ENCODE assay signal across 9 cellular contexts in genomic region chr6:26224940-26225847, GRCh38.
DNase-seq lines count a peak whose midpoint lies in the region; ATAC-seq and TF ChIP-seq lines count a peak whose summit lies in the region.
"Had no signal": no experiment of that assay in that cellular context is flagged by ENCODE, and none has a peak within 500 bp of the region (broad histone marks: within the 10 kb centered on the region; RNA-seq: fewer than 3 reads in every experiment).

No MANE protein-coding gene starts in this region.

- no peak overlapping the region for H2AFZ ChIP-seq in OCI-LY1 (ENCODE audit: low read length)
- H2AFZ ChIP-seq in osteoblast (ENCODE audit: low read length): peak overlapping the region; percentile 87

- H3K4me3 ChIP-seq in CD4-positive, alpha-beta memory T cell (ENCODE audit: low read length in 2 of 2): peak overlapping the region; percentile 45 to 82
- H3K4me3 ChIP-seq in OCI-LY1 (ENCODE audit: low read depth, low read length, poor library complexity, severe bottlenecking) (no peak overlapping the region), osteoblast (ENCODE audit: insufficient read depth, low read length) (peak overlapping the region; percentile 71)

- ATAC-seq in HG02870 (IDR thresholded peaks at IDR 0.05; ENCODE audit: unreplicated experiment) (no peak), GM18517 (IDR thresholded peaks at IDR 0.05; ENCODE audit: unreplicated experiment) (no peak)

- no peaks in the 10 kb centered on the region for H3K79me2 ChIP-seq in OCI-LY1 (ENCODE audit: insufficient read depth, low read length)
- H3K79me2 ChIP-seq in osteoblast (ENCODE audit: insufficient read depth, low read length): peaks cover 2% of the 10 kb centered on the region

- no peak overlapping the region for H3K4me3 Mint-ChIP-seq in CD4-positive, alpha-beta memory T cell
- H3K4me3 Mint-ChIP-seq: activated naive CD4-positive, alpha-beta T cell treated with anti-CD3 and anti-CD28 coated beads, Interleukin-2, amount 50 U/mL, for 24 hours had no signal

- peak overlapping the region; percentile 69 for H3K27ac ChIP-seq in CD4-positive, alpha-beta memory T cell (ENCODE audit: low read depth, low read length)
- H3K27ac ChIP-seq in OCI-LY1 (ENCODE audit: low read depth, low read length, poor library complexity, severe bottlenecking): peak overlapping the region; percentile 18
- H3K27ac ChIP-seq in osteoblast (ENCODE audit: low read depth, low read length): peak overlapping the region; percentile 98

- H3K9me3 ChIP-seq in CD4-positive, alpha-beta memory T cell (ENCODE audit: control insufficient read depth in 1 of 2, low read length in 2 of 2): no peaks in the 10 kb centered on the region
- H3K9me3 ChIP-seq in OCI-LY1 (ENCODE audit: low read length) (peaks cover 4% of the 10 kb centered on the region; the same call in 1 of the 2 replicates), osteoblast (ENCODE audit: low read depth, low read length) (peaks cover 3% of the 10 kb centered on the region)

- H4K20me1 ChIP-seq in OCI-LY1 (ENCODE audit: insufficient read depth, low read length) (no peaks in the 10 kb centered on the region), osteoblast (ENCODE audit: insufficient read depth, low read length) (no peaks in the 10 kb centered on the region)

- no peak overlapping the region for H3K27ac Mint-ChIP-seq in CD4-positive, alpha-beta memory T cell
- H3K27ac Mint-ChIP-seq: activated naive CD4-positive, alpha-beta T cell treated with anti-CD3 and anti-CD28 coated beads, Interleukin-2, amount 50 U/mL, for 24 hours had no signal

- TF ChIP-seq CTCF in OCI-LY1 (IDR thresholded peaks at IDR 0.05; ENCODE audit: low read length): no peak
- TF ChIP-seq CTCF in osteoblast (IDR thresholded peaks at IDR 0.05; ENCODE audit: extremely low read depth, low read depth, low read length): no peak

- H3K4me1 ChIP-seq in CD4-positive, alpha-beta memory T cell (ENCODE audit: insufficient read depth, low read length): peaks cover 21% of the 10 kb centered on the region
- H3K4me1 ChIP-seq in OCI-LY1 (ENCODE audit: insufficient read depth, low read length, severe bottlenecking) (peaks cover 43% of the 10 kb centered on the region), osteoblast (ENCODE audit: insufficient read depth, low read length) (peaks cover 3% of the 10 kb centered on the region)

- peaks cover 0 to 2% of the 10 kb centered on the region in 2 donors for H3K36me3 Mint-ChIP-seq in CD4-positive, alpha-beta memory T cell
- H3K36me3 Mint-ChIP-seq: activated naive CD4-positive, alpha-beta T cell treated with anti-CD3 and anti-CD28 coated beads, Interleukin-2, amount 50 U/mL, for 24 hours had no signal

- H3K9me3 Mint-ChIP-seq in CD4-positive, alpha-beta memory T cell: peaks cover 0 to 2% (median 0%) of the 10 kb centered on the region in 8 donors
- H3K9me3 Mint-ChIP-seq: activated naive CD4-positive, alpha-beta T cell treated with anti-CD3 and anti-CD28 coated beads, Interleukin-2, amount 50 U/mL, for 24 hours had no signal

- H3K36me3 ChIP-seq in CD4-positive, alpha-beta memory T cell (ENCODE audit: insufficient read depth, low read length): no peaks in the 10 kb centered on the region
- H3K36me3 ChIP-seq in OCI-LY1 (ENCODE audit: insufficient read depth, low read length) (no peaks in the 10 kb centered on the region), osteoblast (ENCODE audit: insufficient read depth, low read length) (no peaks in the 10 kb centered on the region)

- no peak overlapping the region for H3K4me2 ChIP-seq in OCI-LY1 (ENCODE audit: low read length)
- peak overlapping the region; percentile 86 for H3K4me2 ChIP-seq in osteoblast (ENCODE audit: insufficient read depth, low read length)

- no peaks in the 10 kb centered on the region for H3F3A ChIP-seq in OCI-LY1 (ENCODE audit: insufficient read depth, low read length)

- no peaks in the 10 kb centered on the region for H3K27me3 Mint-ChIP-seq in CD4-positive, alpha-beta memory T cell
- H3K27me3 Mint-ChIP-seq: activated naive CD4-positive, alpha-beta T cell treated with anti-CD3 and anti-CD28 coated beads, Interleukin-2, amount 50 U/mL, for 24 hours had no signal

- no peak overlapping the region for H3K9ac ChIP-seq in OCI-LY1 (ENCODE audit: low read length)

- POLR2A ChIA-PET in CD4-positive, alpha-beta memory T cell (lab: Charles Lee; ENCODE audit: partially characterized antibody): interaction anchor here (1.2 to 20.0 kb wide), 17 partner anchors 10 to 1613 kb away, joined by 3 to 1953 read pairs (median 22); a partner anchor contains a TSS

- peaks cover 6 to 11% (median 8%) of the 10 kb centered on the region in 4 donors for H3K4me1 Mint-ChIP-seq in CD4-positive, alpha-beta memory T cell

- DNase-seq in CD4-positive, alpha-beta memory T cell: peak in 3 of 5 donors; percentile 22 to 33 (median 23)
- peak; percentile 96 for DNase-seq in fibroblast of the conjunctiva (ENCODE audit: low read depth)
- peak; percentile 89 for DNase-seq in osteoblast (ENCODE audit: insufficient read length, low spot score, missing footprints)
- DNase-seq in NCI-H1048 (lab: John Stamatoyannopoulos, UW): no peak
- DNase-seq in NOMO-1 treated with DMSO at 0.1 percent for 48 hours (lab: John Stamatoyannopoulos, UW; ENCODE audit: unreplicated experiment): no peak

- intact Hi-C loops in CD4-positive, alpha-beta memory T cell (cut with micrococcal nuclease): loop anchor here (1.0 to 2.0 kb wide), 4 partner anchors 8 to 26 kb away; a partner anchor contains a TSS

- H3K9me2 ChIP-seq in OCI-LY1 (ENCODE audit: low read depth, low read length): no peaks in the 10 kb centered on the region

- no peaks in the 10 kb centered on the region for H3K27me3 ChIP-seq in CD4-positive, alpha-beta memory T cell (ENCODE audit: insufficient read depth, low read length)
- H3K27me3 ChIP-seq in OCI-LY1 (ENCODE audit: insufficient read depth, low read length) (no peaks in the 10 kb centered on the region), osteoblast (ENCODE audit: insufficient read depth, low read length) (no peaks in the 10 kb centered on the region)

- CTCF ChIA-PET in CD4-positive, alpha-beta memory T cell (lab: Charles Lee; ENCODE audit: partially characterized antibody): interaction anchor here (1.2 to 2.4 kb wide), 4 partner anchors 9 to 47 kb away, joined by 4 to 18 read pairs (median 12); a partner anchor contains a TSS

Comparison
In these comparisons a context has a peak if more than half of its experiments do, and no peak if none do; other contexts are left out.
1. DNase-seq: peak in CD4-positive, alpha-beta memory T cell (3 of 5), fibroblast of the conjunctiva (single experiment) and osteoblast (single experiment); none in NCI-H1048 (single experiment) and NOMO-1 treated with DMSO at 0.1 percent for 48 hours (single experiment).
2. H3K27ac ChIP-seq: peak in every context shown above with its lines; median percentile 98 in osteoblast; 69 in CD4-positive, alpha-beta memory T cell; 18 in OCI-LY1.